Comparison of ENCODE assay signal across 8 cellular contexts in the genomic region with DNA sequence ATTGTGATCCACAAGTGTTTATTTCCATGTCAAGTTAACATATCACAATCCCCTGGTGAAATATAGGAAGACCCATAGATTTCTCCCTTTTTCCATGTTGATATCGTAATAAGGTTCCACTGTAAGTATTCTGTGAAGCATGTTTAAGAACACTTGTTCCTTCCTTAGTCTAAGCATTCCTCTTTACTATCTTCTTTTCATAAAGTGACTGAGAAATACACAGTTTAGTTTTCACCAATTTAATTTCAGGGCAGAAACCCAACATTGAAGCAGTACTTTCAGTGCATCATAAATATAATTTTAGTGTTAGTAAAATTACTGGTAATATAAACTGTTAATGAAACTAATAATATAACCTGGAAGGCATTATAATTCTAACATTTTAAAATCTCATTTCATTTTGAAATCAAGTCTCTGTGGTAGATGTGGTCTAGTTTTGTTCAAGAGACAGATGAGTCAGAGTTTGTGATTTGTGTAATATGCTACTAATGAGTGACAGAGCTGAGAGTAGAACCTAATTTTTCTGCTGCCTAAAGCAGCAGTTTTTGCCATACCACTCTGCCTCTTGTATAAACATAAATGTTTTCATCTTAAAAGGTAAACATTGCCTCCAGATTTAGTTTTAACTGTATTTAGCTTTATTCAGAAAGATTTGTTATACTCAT.
DNase-seq lines count a peak whose midpoint lies in the region; ATAC-seq and TF ChIP-seq lines count a peak whose summit lies in the region.
"Had no signal": no experiment of that assay in that cellular context is flagged by ENCODE, and none has a peak within 500 bp of the region (broad histone marks: within the 10 kb centered on the region; RNA-seq: fewer than 3 reads in every experiment).

No MANE protein-coding gene starts in this region.

- 87 to 100% (median 100%) methylated on average over 1 of the region's 1 CpG for WGBS in spleen, 5 donors

- peaks cover 6 to 100% (median 82%) of the 10 kb centered on the region in 6 donors for H3K36me3 ChIP-seq in spleen

- H3K36me3 Mint-ChIP-seq in natural killer cell: peaks cover 49% of the 10 kb centered on the region

- peaks cover 4 to 10% of the 10 kb centered on the region in 2 donors for H3K4me1 Mint-ChIP-seq in natural killer cell

- DNase-seq in RKO (ENCODE audit: low spot score): peak; percentile 26
- no peak for DNase-seq in natural killer cell
- DNase-seq in spleen: no peak
- no peak for DNase-seq in COR-L47 (lab: John Stamatoyannopoulos, UW)
- DNase-seq in NCI-H524 (lab: John Stamatoyannopoulos, UW): no peak

- H3K4me3 ChIP-seq in spleen: no peak overlapping the region

- no peaks in the 10 kb centered on the region for H3K27me3 ChIP-seq in spleen (replicated peaks in 1 of 7)

- H3K27ac ChIP-seq in spleen: no peak overlapping the region

- H3K27ac Mint-ChIP-seq in natural killer cell: peak overlapping the region; percentile 39 to 48

- TF ChIP-seq CTCF in natural killer cell (IDR thresholded peaks at IDR 0.05): no peak
- TF ChIP-seq CTCF in spleen (IDR thresholded peaks at IDR 0.05 in 8 of 11, conservative IDR thresholded peaks at IDR 0.05 in 3 of 11): no peak

- H3K27me3 Mint-ChIP-seq in natural killer cell (ENCODE audit: low read depth in 2 of 2): no peaks in the 10 kb centered on the region

- ATAC-seq in GM18867 (IDR thresholded peaks at IDR 0.05; ENCODE audit: unreplicated experiment): peak; percentile 58
- peak; percentile 66 for ATAC-seq in HG02623 (IDR thresholded peaks at IDR 0.05; ENCODE audit: unreplicated experiment)
- ATAC-seq in natural killer cell: no peak
- ATAC-seq: Right ventricle myocardium inferior had no signal

- no peak for TF ChIP-seq POLR2A in spleen (IDR thresholded peaks at IDR 0.05)

- H3K9me3 ChIP-seq in spleen: no peaks in the 10 kb centered on the region

- H3K9me3 Mint-ChIP-seq in natural killer cell: no peaks in the 10 kb centered on the region

- no peaks in the 10 kb centered on the region for H3K4me1 ChIP-seq in spleen

- H3K4me3 Mint-ChIP-seq in natural killer cell: no peak overlapping the region

- intact Hi-C loops in natural killer cell (cut with micrococcal nuclease) (loop anchor here (10.0 kb wide), 1 partner anchor 47 kb away; no protein-coding TSS in a partner anchor), spleen (cut with DNase I; ENCODE audit: low total_unique reads) (no loop called here)

Comparison
In these comparisons a context has a peak if more than half of its experiments do, and no peak if none do; other contexts are left out.
1. ATAC-seq: peak in GM18867 (single experiment) and HG02623 (single experiment); none in natural killer cell (0 of 3).